20 cellular contexts compared by ENCODE assay signal in the genomic region with DNA sequence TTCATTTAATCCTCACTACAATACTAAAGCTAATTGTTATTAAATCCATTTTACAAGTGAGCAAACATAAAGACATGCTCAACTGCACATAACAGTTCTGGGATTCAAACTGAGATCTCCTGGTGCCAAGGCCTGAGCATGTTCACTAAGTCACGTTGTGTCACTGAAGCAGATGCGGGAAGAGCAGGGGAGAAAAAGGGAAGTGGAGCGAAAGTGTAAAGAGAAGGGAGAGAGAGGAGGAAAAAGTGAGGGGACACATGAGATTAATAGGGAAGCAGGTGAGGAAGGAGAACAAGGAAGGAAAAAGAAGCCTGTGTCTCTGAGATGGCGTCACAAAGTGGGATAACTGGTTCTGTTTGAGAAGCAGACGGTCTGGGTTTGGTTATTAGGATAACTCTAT.
"Had no signal": no experiment of that assay in that cellular context is flagged by ENCODE, and none has a peak within 500 bp of the region (broad histone marks: within the 10 kb centered on the region; RNA-seq: fewer than 3 reads in every experiment).

No MANE protein-coding gene starts in this region.

- H3K27ac ChIP-seq: coronary artery, gastrocnemius medialis, neutrophil, parathyroid adenoma, testis had no signal

- ATAC-seq: activated CD8-positive, alpha-beta T cell treated with anti-CD3 and anti-CD28 coated beads, Interleukin-2, amount 10 ng/mL, durations not matched to agents 7 days and 5 days; activated naive CD8-positive, alpha-beta T cell treated with anti-CD3 and anti-CD28 coated beads, Interleukin-2, amount 50 U/mL, for 24 hours; activated T-cell treated with anti-CD3 and anti-CD28 coated beads, Interleukin-2, amount 50 U/mL, for 4 hours; gastrocnemius medialis; natural killer cell treated with Interleukin-12 subunit alpha and Interleukin-12 subunit beta and Interleukin-15 and Interleukin-18, amount 100 ng/mL, for 72 hours; sciatic nerve; stimulated activated effector memory CD8-positive, alpha-beta T cell treated with anti-CD3 and anti-CD28 coated beads, Interleukin-12 subunit alpha, Interleukin-12 subunit beta, amount 100 ng/mL, for 72 hours had no signal

- H3K4me2 ChIP-seq: smooth muscle cell had no signal

- H3K79me2 ChIP-seq: parathyroid adenoma had no signal

- H3K36me3 ChIP-seq: gastrocnemius medialis, neutrophil had no signal

- DNase-seq: activated CD4-positive, alpha-beta T cell treated with anti-CD3 and anti-CD28 coated beads, Interleukin-2, amount 10 ng/mL, durations not matched to agents 24 days and 14 days; activated CD8-positive, alpha-beta T cell treated with anti-CD3 and anti-CD28 coated beads, Interleukin-2, amount 10 ng/mL, durations not matched to agents 7 days and 5 days; activated naive CD4-positive, alpha-beta T cell treated with anti-CD3 and anti-CD28 coated beads for 36 hours; activated naive CD8-positive, alpha-beta T cell treated with anti-CD3 and anti-CD28 coated beads, Interleukin-2, amount 50 U/mL, for 24 hours; activated T-cell treated with anti-CD3 and anti-CD28 coated beads, Interleukin-2, amount 50 U/mL, for 4 hours; anterior cingulate cortex; erythroblast; gastrocnemius medialis; head of caudate nucleus; stimulated activated CD4-positive, alpha-beta T cell treated with anti-CD3 and anti-CD28 coated beads, Interleukin-4, amount 100 ng/mL, for 24 hours; testis had no signal

- H3K4me1 ChIP-seq: gastrocnemius medialis, parathyroid adenoma, testis had no signal

- H3K9me3 ChIP-seq: gastrocnemius medialis, neutrophil, testis had no signal

- H3K27me3 ChIP-seq: gastrocnemius medialis, neutrophil, testis had no signal

- H3K4me3 ChIP-seq: coronary artery, gastrocnemius medialis, lung, smooth muscle cell, testis had no signal

- FAIRE-seq: keratinocyte had no signal

- H2AFZ ChIP-seq: parathyroid adenoma had no signal

- H3K9ac ChIP-seq: parathyroid adenoma had no signal
